ENCODE assay signal across 26 cellular contexts in the genomic region with DNA sequence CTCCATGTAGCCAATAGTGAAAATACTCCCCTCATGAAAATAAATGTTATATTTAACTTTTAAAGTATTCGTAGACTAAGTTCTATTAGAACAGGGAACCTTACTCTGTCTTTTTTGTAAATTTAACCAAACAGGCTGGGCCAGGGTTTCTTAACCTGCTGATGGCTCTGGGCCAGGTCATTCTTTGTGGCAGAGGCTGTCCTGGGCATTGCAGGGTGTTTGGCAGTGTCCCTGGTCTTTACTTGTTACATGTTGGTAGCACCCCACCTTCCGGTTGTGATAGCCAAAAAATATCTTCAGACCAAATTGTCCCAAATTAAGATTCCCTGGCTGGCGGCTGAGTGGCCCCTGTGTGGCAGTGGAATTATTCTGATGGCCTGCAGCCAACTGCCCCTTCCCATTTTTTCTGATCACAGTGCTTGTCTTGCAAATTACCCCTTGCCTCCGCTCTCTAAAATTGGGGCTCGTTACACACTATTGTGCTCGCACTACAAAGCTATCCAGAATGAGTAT.
DNase-seq lines count a peak whose midpoint lies in the region; ATAC-seq, FAIRE-seq and TF ChIP-seq lines count a peak whose summit lies in the region.
"Had no signal": no experiment of that assay in that cellular context is flagged by ENCODE, and none has a peak within 500 bp of the region (broad histone marks: within the 10 kb centered on the region; RNA-seq: fewer than 3 reads in every experiment).

No MANE protein-coding gene starts in this region.

- TF ChIP-seq EP300 in HepG2 (IDR thresholded peaks at IDR 0.05; ENCODE audit: low read depth in 2 of 2, low read length in 2 of 2) (no peak), HepG2 (CRISPR knock-in tag; IDR thresholded peaks at IDR 0.05; ENCODE audit: borderline replicate concordance) (no peak)

- no TSS peak for BruUV-seq in HepG2 (replicated peaks; lab: Mats Ljungman, UMichigan)

- FAIRE-seq in HepG2 (lab: Jason Lieb, UNC), result no peak
- FAIRE-seq: A549, GM12878, K562 had no signal

- no peaks in the 10 kb centered on the region for H4K20me1 ChIP-seq in HepG2 (ENCODE audit: insufficient read depth, low read length)

- H3K9me3 Mint-ChIP-seq in brain (peaks cover 0 to 6% (median 0%) of the 10 kb centered on the region in 5 experiments), osteocyte (ENCODE audit: unreplicated experiment) (no peaks in the 10 kb centered on the region)

- H3K27ac Mint-ChIP-seq in brain (peak overlapping the region; percentile 48 to 97 (median 91)), osteocyte (ENCODE audit: unreplicated experiment) (no peak overlapping the region)
- H3K27ac Mint-ChIP-seq: CD14-positive monocyte had no signal

- H3K9ac ChIP-seq in liver (ENCODE audit: low read depth in 1 of 2, low read length in 2 of 2) (no peak overlapping the region), HepG2 (ENCODE audit: insufficient read depth, low read depth, low read length) (no peak overlapping the region)
- H3K9ac ChIP-seq: GM23248 had no signal

- H3K4me1 ChIP-seq in liver (ENCODE audit: control insufficient read depth in 4 of 4, insufficient read depth in 4 of 4, low read length in 3 of 4) (no peaks in the 10 kb centered on the region), HepG2 (ENCODE audit: insufficient read depth, low read length) (no peaks in the 10 kb centered on the region)
- H3K4me1 ChIP-seq: A549 had no signal

- in situ Hi-C loops in HepG2 (cut with HindIII; ENCODE audit: extremely low pct_ligation_motif_present, low pct_unique_long_range_greater_than_20kb), result no loop called here

- no peak for TF ChIP-seq POLR2A in HepG2 (IDR thresholded peaks at IDR 0.05; ENCODE audit: insufficient read depth in 1 of 2, low read depth in 2 of 2, low read length in 2 of 2)

- no peak overlapping the region for H3K27ac ChIP-seq in liver (ENCODE audit: low read depth in 1 of 2, low read length in 2 of 2)
- H3K27ac ChIP-seq in HepG2 (ENCODE audit: extremely low read length, insufficient read depth, low read length), result no peak overlapping the region
- H3K27ac ChIP-seq: A549, GM23248, SJSA1 had no signal

- POLR2A ChIA-PET in HepG2 (lab: Yijun Ruan, JAX), result no interaction called here

- H3K27me3 Mint-ChIP-seq in brain, result peaks cover 3% of the 10 kb centered on the region
- no peaks in the 10 kb centered on the region for H3K27me3 Mint-ChIP-seq in osteocyte (ENCODE audit: unreplicated experiment)

- no peaks in the 10 kb centered on the region for H3K9me3 ChIP-seq in liver (ENCODE audit: control insufficient read depth in 4 of 4, low read length in 3 of 4)
- no peaks in the 10 kb centered on the region for H3K9me3 ChIP-seq in HepG2 (ENCODE audit: low read length)
- H3K9me3 ChIP-seq: A549, SJSA1 had no signal

- no peak for ATAC-seq in HepG2
- ATAC-seq in HG03097 (IDR thresholded peaks at IDR 0.05; ENCODE audit: low FRiP score, unreplicated experiment), result no peak
- ATAC-seq: A549, GM12878, K562 had no signal

- no peak overlapping the region for H2AFZ ChIP-seq in HepG2 (ENCODE audit: low read length)
- H2AFZ ChIP-seq: GM23248 had no signal

- CTCF ChIA-PET in HepG2 (lab: Yijun Ruan, JAX; ENCODE audit: low intra/inter-chr PET ratio, low total read pairs), result no interaction called here

- peak; percentile 28 for TF ChIP-seq CTCF in liver (IDR thresholded peaks at IDR 0.05; ENCODE audit: low read depth, low read length, missing input control)
- no peak for TF ChIP-seq CTCF in HepG2 (CRISPR knock-in tag; IDR thresholded peaks at IDR 0.05)
- no peak for TF ChIP-seq CTCF in brain (conservative IDR thresholded peaks at IDR 0.05)
- TF ChIP-seq CTCF in osteocyte (IDR thresholded peaks at IDR 0.05), result no peak

- H3K4me3 Mint-ChIP-seq in brain (peak overlapping the region in 3 of 5 experiments; percentile 0 to 78 (median 55)), osteocyte (ENCODE audit: unreplicated experiment) (no peak overlapping the region)
- H3K4me3 Mint-ChIP-seq: CD14-positive monocyte had no signal

- no peak overlapping the region for H3K4me3 ChIP-seq in liver (ENCODE audit: low read depth in 1 of 3, low read length in 3 of 3)
- H3K4me3 ChIP-seq in HepG2 (replicated peaks in 1 of 3; ENCODE audit: insufficient read depth in 1 of 3, low read depth in 2 of 3, low read length in 3 of 3), result no peak overlapping the region
- H3K4me3 ChIP-seq: A549, GM12878, GM23248, K562, SJSA1 had no signal

- no peak overlapping the region for H3K4me2 ChIP-seq in HepG2 (ENCODE audit: low read depth, low read length)
- H3K4me2 ChIP-seq: A549 had no signal

- H3K36me3 Mint-ChIP-seq in brain (no peaks in the 10 kb centered on the region), osteocyte (ENCODE audit: unreplicated experiment) (peaks cover 7% of the 10 kb centered on the region)
- H3K36me3 Mint-ChIP-seq: CD14-positive monocyte had no signal

- no peaks in the 10 kb centered on the region for H3K36me3 ChIP-seq in liver (ENCODE audit: control insufficient read depth in 4 of 4, insufficient read depth in 3 of 4, low read depth in 1 of 4, low read length in 3 of 4)
- H3K36me3 ChIP-seq in HepG2 (replicated peaks in 1 of 2; ENCODE audit: control insufficient read depth in 1 of 2, insufficient read depth in 2 of 2, low read length in 2 of 2), result no peaks in the 10 kb centered on the region
- H3K36me3 ChIP-seq: SJSA1 had no signal

- DNase-seq in HepG2 (ENCODE audit: low spot score), result no peak
- peak; percentile 48 for DNase-seq in osteocyte (ENCODE audit: extremely low spot score, unreplicated experiment)
- no peak for DNase-seq in SK-N-DZ (ENCODE audit: low spot score)
- DNase-seq in HT-29 (ENCODE audit: low spot score), result no peak
- DNase-seq: AML-193, DMS53, EL, GDM1, GM23248, H7, Kasumi-1, NCI-H146, NCI-H1930, NCI-H2107, NCI-H526, NCI-H82, Right ventricle myocardium superior, RPMI8226 had no signal

- 79% methylated on average over 6 of the region's 6 CpGs for WGBS in liver
- WGBS in HepG2 (ENCODE audit: low lambda C conversion rate), result 43% methylated on average over 6 of the region's 6 CpGs

- H3K79me2 ChIP-seq in HepG2 (ENCODE audit: insufficient read depth, low read length), result no peaks in the 10 kb centered on the region

- no peaks in the 10 kb centered on the region for H3K27me3 ChIP-seq in liver (ENCODE audit: control insufficient read depth in 4 of 4, insufficient read depth in 4 of 4, low read length in 3 of 4)
- peaks cover 2 to 27% of the 10 kb centered on the region in 2 experiments; a peak in 3 of 5 replicates for H3K27me3 ChIP-seq in HepG2 (ENCODE audit: control insufficient read depth in 1 of 2, insufficient read depth in 2 of 2, low read length in 2 of 2)
- H3K27me3 ChIP-seq: SJSA1 had no signal

- H3K4me1 Mint-ChIP-seq in brain (peaks cover 100% of the 10 kb centered on the region), osteocyte (ENCODE audit: unreplicated experiment) (peaks cover 72% of the 10 kb centered on the region)

- intact Hi-C loops in HepG2 (cut with micrococcal nuclease; ENCODE audit: unreplicated experiment), result no loop called here

- peak; percentile 14 to 46 for TF ChIP-seq RAD21 in liver (IDR thresholded peaks at IDR 0.05)
- no peak for TF ChIP-seq RAD21 in HepG2 (CRISPR knock-in tag; IDR thresholded peaks at IDR 0.05)

TF ChIP-seq in liver, 16 proteins besides CTCF, POLR2A, EP300 and RAD21:
- TF ChIP-seq TAF1 (conservative IDR thresholded peaks at IDR 0.05) (no peak), JUND (IDR thresholded peaks at IDR 0.05) (no peak), RXRA (IDR thresholded peaks at IDR 0.05) (peak in 1 of 2 donors; percentile 13), FOXA2 (IDR thresholded peaks at IDR 0.05) (no peak), SP1 (IDR thresholded peaks at IDR 0.05) (no peak)

TF ChIP-seq in HepG2, 621 proteins besides CTCF, POLR2A, EP300 and RAD21 (continues in another document):
- TF ChIP-seq, protein P1, sequence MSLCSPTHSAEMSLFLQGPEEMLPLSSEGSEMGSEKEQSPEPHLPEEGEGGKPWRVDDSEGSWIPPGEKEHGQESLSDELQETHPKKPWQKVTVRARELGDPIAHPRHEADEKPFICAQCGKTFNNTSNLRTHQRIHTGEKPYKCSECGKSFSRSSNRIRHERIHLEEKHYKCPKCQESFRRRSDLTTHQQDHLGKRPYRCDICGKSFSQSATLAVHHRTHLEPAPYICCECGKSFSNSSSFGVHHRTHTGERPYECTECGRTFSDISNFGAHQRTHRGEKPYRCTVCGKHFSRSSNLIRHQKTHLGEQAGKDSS (CRISPR knock-in tag; IDR thresholded peaks at IDR 0.05; ENCODE audit: borderline replicate concordance, low read depth), result no peak
- TF ChIP-seq, protein P2, sequence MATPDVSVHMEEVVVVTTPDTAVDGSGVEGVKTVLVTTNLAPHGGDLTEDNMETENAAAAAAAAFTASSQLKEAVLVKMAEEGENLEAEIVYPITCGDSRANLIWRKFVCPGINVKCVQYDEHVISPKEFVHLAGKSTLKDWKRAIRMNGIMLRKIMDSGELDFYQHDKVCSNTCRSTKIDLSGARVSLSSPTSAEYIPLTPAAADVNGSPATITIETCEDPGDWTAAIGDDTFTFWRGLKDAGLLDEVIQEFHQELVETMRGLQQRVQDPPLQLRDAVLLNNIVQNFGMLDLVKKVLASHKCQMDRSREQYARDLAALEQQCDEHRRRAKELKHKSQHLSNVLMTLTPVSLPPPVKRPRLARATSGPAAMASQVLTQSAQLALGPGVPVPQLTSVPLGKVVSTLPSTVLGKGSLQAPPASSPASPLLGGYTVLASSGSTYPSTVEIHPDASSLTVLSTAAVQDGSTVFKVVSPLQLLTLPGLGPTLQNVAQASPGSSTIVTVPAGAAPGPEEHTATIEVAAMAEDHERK (CRISPR knock-in tag; IDR thresholded peaks at IDR 0.05; ENCODE audit: low read depth), result no peak
- no peak for TF ChIP-seq ZNF232 (CRISPR knock-in tag; IDR thresholded peaks at IDR 0.05; ENCODE audit: borderline replicate concordance)
- TF ChIP-seq IRX3 (CRISPR knock-in tag; IDR thresholded peaks at IDR 0.05; ENCODE audit: borderline replicate concordance, low read depth), result no peak
